In the genomic region with DNA sequence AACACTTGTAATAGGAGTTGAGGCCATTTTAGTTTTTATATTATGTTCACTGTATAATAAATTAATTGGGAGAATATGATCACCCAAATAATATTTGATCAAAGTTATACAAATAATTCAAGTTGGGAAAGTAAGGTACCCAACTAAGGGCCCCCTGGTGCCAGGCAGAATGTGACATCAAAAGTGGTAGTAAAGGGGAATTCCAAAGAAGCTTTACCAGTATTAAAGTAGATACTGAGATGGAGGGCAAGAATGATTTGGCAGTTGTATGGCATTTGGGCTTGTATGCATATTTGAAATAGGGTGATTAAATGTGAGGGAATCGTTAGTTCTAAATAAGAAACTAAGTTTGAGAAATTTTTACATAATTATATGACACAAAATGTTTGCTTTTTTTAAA, we compare ENCODE assay signal across 1 cellular context.
TF ChIP-seq lines count a peak whose summit lies in the region.

No MANE protein-coding gene starts in this region.

TF ChIP-seq in GM12878, 131 proteins besides CTCF, POLR2A, EP300 and RAD21:
- TF ChIP-seq MEF2A (IDR thresholded peaks at IDR 0.05; ENCODE audit: insufficient read depth, low read depth, low read length) (no peak), KAT2A (conservative IDR thresholded peaks at IDR 0.05; ENCODE audit: control insufficient read depth, low read depth, low read length) (no peak), MYB (IDR thresholded peaks at IDR 0.05; ENCODE audit: borderline replicate concordance, low read depth, low read length) (no peak), FOXK2 (IDR thresholded peaks at IDR 0.05) (no peak), HDGF (IDR thresholded peaks at IDR 0.05) (no peak), CBX3 (IDR thresholded peaks at IDR 0.05; ENCODE audit: borderline replicate concordance, low read depth) (no peak)
- TF ChIP-seq, protein P1, sequence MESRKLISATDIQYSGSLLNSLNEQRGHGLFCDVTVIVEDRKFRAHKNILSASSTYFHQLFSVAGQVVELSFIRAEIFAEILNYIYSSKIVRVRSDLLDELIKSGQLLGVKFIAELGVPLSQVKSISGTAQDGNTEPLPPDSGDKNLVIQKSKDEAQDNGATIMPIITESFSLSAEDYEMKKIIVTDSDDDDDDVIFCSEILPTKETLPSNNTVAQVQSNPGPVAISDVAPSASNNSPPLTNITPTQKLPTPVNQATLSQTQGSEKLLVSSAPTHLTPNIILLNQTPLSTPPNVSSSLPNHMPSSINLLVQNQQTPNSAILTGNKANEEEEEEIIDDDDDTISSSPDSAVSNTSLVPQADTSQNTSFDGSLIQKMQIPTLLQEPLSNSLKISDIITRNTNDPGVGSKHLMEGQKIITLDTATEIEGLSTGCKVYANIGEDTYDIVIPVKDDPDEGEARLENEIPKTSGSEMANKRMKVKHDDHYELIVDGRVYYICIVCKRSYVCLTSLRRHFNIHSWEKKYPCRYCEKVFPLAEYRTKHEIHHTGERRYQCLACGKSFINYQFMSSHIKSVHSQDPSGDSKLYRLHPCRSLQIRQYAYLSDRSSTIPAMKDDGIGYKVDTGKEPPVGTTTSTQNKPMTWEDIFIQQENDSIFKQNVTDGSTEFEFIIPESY (IDR thresholded peaks at IDR 0.05) = no peak
- TF ChIP-seq, protein P2, sequence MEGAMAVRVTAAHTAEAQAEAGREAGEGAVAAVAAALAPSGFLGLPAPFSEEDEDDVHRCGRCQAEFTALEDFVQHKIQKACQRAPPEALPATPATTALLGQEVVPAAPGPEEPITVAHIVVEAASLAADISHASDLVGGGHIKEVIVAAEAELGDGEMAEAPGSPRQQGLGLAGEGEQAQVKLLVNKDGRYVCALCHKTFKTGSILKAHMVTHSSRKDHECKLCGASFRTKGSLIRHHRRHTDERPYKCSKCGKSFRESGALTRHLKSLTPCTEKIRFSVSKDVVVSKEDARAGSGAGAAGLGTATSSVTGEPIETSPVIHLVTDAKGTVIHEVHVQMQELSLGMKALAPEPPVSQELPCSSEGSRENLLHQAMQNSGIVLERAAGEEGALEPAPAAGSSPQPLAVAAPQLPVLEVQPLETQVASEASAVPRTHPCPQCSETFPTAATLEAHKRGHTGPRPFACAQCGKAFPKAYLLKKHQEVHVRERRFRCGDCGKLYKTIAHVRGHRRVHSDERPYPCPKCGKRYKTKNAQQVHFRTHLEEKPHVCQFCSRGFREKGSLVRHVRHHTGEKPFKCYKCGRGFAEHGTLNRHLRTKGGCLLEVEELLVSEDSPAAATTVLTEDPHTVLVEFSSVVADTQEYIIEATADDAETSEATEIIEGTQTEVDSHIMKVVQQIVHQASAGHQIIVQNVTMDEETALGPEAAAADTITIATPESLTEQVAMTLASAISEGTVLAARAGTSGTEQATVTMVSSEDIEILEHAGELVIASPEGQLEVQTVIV (IDR thresholded peaks at IDR 0.05; ENCODE audit: borderline replicate concordance, partially characterized antibody) = no peak
TF ChIP-seq in GM12878: peak in this region for 0.
